Comparison of ENCODE assay signal across 11 cellular contexts in genomic region chrX:31136144-31136572, GRCh38.
DNase-seq lines count a peak whose midpoint lies in the region; ATAC-seq and TF ChIP-seq lines count a peak whose summit lies in the region.
"Had no signal": no experiment of that assay in that cellular context is flagged by ENCODE, and none has a peak within 500 bp of the region (broad histone marks: within the 10 kb centered on the region; RNA-seq: fewer than 3 reads in every experiment).

No MANE protein-coding gene starts in this region.

- H3K4me2 ChIP-seq in Loucy (ENCODE audit: low read depth, low read length, poor library complexity, severe bottlenecking) = peak overlapping the region; percentile 70

- H3K4me3 Mint-ChIP-seq in activated T-cell treated with anti-CD3 and anti-CD28 coated beads, Interleukin-2, amount 50 U/mL, for 72 hours = peak overlapping the region; percentile 1 to 62
- H3K4me3 Mint-ChIP-seq in stimulated activated naive B cell treated with anti-CD40 and anti-IgM and Interleukin-4, amounts not matched to agents 10 μg/mL and 1 μg/mL and 100 μg/mL, for 72 hours = peak overlapping the region in 1 of 2 donors; percentile 45

- intact Hi-C loops in Right ventricle myocardium superior (cut with DNase I) (no loop called here), stomach (cut with DNase I; ENCODE audit: low total_unique reads) (no loop called here)

- H3K36me3 ChIP-seq in Loucy (ENCODE audit: insufficient read depth, low read length) (peaks cover 5% of the 10 kb centered on the region; the same call in 1 of the 2 replicates), stomach (peaks cover 0 to 12% (median 5%) of the 10 kb centered on the region in 4 donors)

- H3K27me3 Mint-ChIP-seq in activated T-cell treated with anti-CD3 and anti-CD28 coated beads, Interleukin-2, amount 50 U/mL, for 72 hours (ENCODE audit: low read depth) = peaks cover 8% of the 10 kb centered on the region
- H3K27me3 Mint-ChIP-seq in stimulated activated naive B cell treated with anti-CD40 and anti-IgM and Interleukin-4, amounts not matched to agents 10 μg/mL and 1 μg/mL and 100 μg/mL, for 72 hours = no peaks in the 10 kb centered on the region

- no peak for TF ChIP-seq POLR2A in stomach (IDR thresholded peaks at IDR 0.05)

- peak overlapping the region; percentile 64 for H3K4me3 ChIP-seq in Loucy (ENCODE audit: low read length, poor library complexity, severe bottlenecking)
- no peak overlapping the region for H3K4me3 ChIP-seq in stomach
- H3K4me3 ChIP-seq: GM23248, lung had no signal

- peaks cover 0 to 5% of the 10 kb centered on the region in 2 donors for H3K9me3 Mint-ChIP-seq in activated T-cell treated with anti-CD3 and anti-CD28 coated beads, Interleukin-2, amount 50 U/mL, for 72 hours
- peaks cover 4 to 7% of the 10 kb centered on the region in 2 donors for H3K9me3 Mint-ChIP-seq in stimulated activated naive B cell treated with anti-CD40 and anti-IgM and Interleukin-4, amounts not matched to agents 10 μg/mL and 1 μg/mL and 100 μg/mL, for 72 hours

- no peaks in the 10 kb centered on the region for H3K27me3 ChIP-seq in Loucy (ENCODE audit: insufficient read depth, low read length, poor library complexity, severe bottlenecking)
- no peaks in the 10 kb centered on the region for H3K27me3 ChIP-seq in stomach

- no peak overlapping the region for H3K27ac ChIP-seq in stomach
- H3K27ac ChIP-seq: GM23248 had no signal

- H3K9me3 ChIP-seq in Loucy (ENCODE audit: insufficient read depth, low read depth, low read length) = no peaks in the 10 kb centered on the region
- H3K9me3 ChIP-seq in stomach = peaks cover 0 to 11% (median 5%) of the 10 kb centered on the region in 4 donors

- DNase-seq in activated T-cell treated with anti-CD3 and anti-CD28 coated beads, Interleukin-2, amount 50 U/mL, for 72 hours = no peak
- no peak for DNase-seq in activated T-cell treated with anti-CD3 and anti-CD28 coated beads, Interleukin-2, amount 50 U/mL, for 1 hour
- DNase-seq in stimulated activated naive B cell treated with anti-CD40 and anti-IgM and Interleukin-4, amounts not matched to agents 10 μg/mL and 1 μg/mL and 100 μg/mL, for 72 hours = peak; percentile 8
- DNase-seq in Right ventricle myocardium superior = no peak
- DNase-seq in stomach = no peak
- DNase-seq in DMS79 treated with DMSO at 0.1 percent for 48 hours (lab: John Stamatoyannopoulos, UW) = no peak
- DNase-seq: GM23248, NCI-H524 treated with DMSO at 0.1 percent for 48 hours had no signal

- H3K9ac ChIP-seq in Loucy (ENCODE audit: low read depth, low read length, poor library complexity, severe bottlenecking) = peak overlapping the region; percentile 15
- H3K9ac ChIP-seq: GM23248 had no signal

- no peak for TF ChIP-seq EP300 in stomach (IDR thresholded peaks at IDR 0.05)

- no peaks in the 10 kb centered on the region for H3K9me2 ChIP-seq in Loucy (replicated peaks; ENCODE audit: low read depth, low read length)

- H3K36me3 Mint-ChIP-seq in activated T-cell treated with anti-CD3 and anti-CD28 coated beads, Interleukin-2, amount 50 U/mL, for 72 hours (ENCODE audit: insufficient read depth in 2 of 2) = peaks cover 0 to 5% of the 10 kb centered on the region in 2 donors
- peaks cover 21 to 26% of the 10 kb centered on the region in 2 donors for H3K36me3 Mint-ChIP-seq in stimulated activated naive B cell treated with anti-CD40 and anti-IgM and Interleukin-4, amounts not matched to agents 10 μg/mL and 1 μg/mL and 100 μg/mL, for 72 hours

- no peak overlapping the region for H2AFZ ChIP-seq in Loucy (ENCODE audit: low read length)
- H2AFZ ChIP-seq: GM23248 had no signal

- 63 to 84% (median 80%) methylated on average over 2 of the region's 2 CpGs for WGBS in stomach, 5 donors

- H3K27ac Mint-ChIP-seq in activated T-cell treated with anti-CD3 and anti-CD28 coated beads, Interleukin-2, amount 50 U/mL, for 72 hours = no peak overlapping the region
- no peak overlapping the region for H3K27ac Mint-ChIP-seq in stimulated activated naive B cell treated with anti-CD40 and anti-IgM and Interleukin-4, amounts not matched to agents 10 μg/mL and 1 μg/mL and 100 μg/mL, for 72 hours

- H3K4me1 ChIP-seq in Loucy (ENCODE audit: insufficient read depth, low read length, poor library complexity, severe bottlenecking) (peaks cover 47% of the 10 kb centered on the region), stomach (no peaks in the 10 kb centered on the region)

- peaks cover 16% of the 10 kb centered on the region for H3F3A ChIP-seq in Loucy (ENCODE audit: low read depth)

- ATAC-seq in activated T-cell treated with anti-CD3 and anti-CD28 coated beads, Interleukin-2, amount 50 U/mL, for 72 hours (replicated peaks in 1 of 2) = peak in 1 of 2 donors; percentile 17
- ATAC-seq in HG02852 (IDR thresholded peaks at IDR 0.05; ENCODE audit: unreplicated experiment) = peak; percentile 94
- ATAC-seq in stimulated activated naive B cell treated with anti-CD40 and anti-IgM and Interleukin-4, amounts not matched to agents 10 μg/mL and 1 μg/mL and 100 μg/mL, for 72 hours (replicated peaks) = peak; percentile 93 to 98
- ATAC-seq in Right ventricle myocardium superior (ENCODE audit: poor library complexity) = no peak

- peaks cover 14% of the 10 kb centered on the region for H3K4me1 Mint-ChIP-seq in activated T-cell treated with anti-CD3 and anti-CD28 coated beads, Interleukin-2, amount 50 U/mL, for 72 hours (ENCODE audit: low read depth)
- peaks cover 9 to 10% of the 10 kb centered on the region in 2 donors for H3K4me1 Mint-ChIP-seq in stimulated activated naive B cell treated with anti-CD40 and anti-IgM and Interleukin-4, amounts not matched to agents 10 μg/mL and 1 μg/mL and 100 μg/mL, for 72 hours

- no peak for TF ChIP-seq CTCF in Loucy (conservative IDR thresholded peaks at IDR 0.05; ENCODE audit: low read length)
- TF ChIP-seq CTCF in stomach (IDR thresholded peaks at IDR 0.05) = no peak

- no peaks in the 10 kb centered on the region for H3K79me2 ChIP-seq in Loucy (ENCODE audit: insufficient read depth, low read length)

- H4K20me1 ChIP-seq in Loucy (ENCODE audit: insufficient read depth, low read length, poor library complexity, severe bottlenecking) = no peaks in the 10 kb centered on the region
